8 cellular contexts compared by ENCODE assay signal in genomic region chr2:290090-290722, GRCh38. TPM values are rescaled to one million over a fixed set of nuclear protein-coding genes. Genes with fewer than 3 reads are reported as not detected.
A peak's percentile ranks its signal among the peaks of the same experiment; 100 is the strongest.
DNase-seq lines count a peak whose midpoint lies in the region; ATAC-seq and TF ChIP-seq lines count a peak whose summit lies in the region.

No MANE protein-coding gene starts in this region.

- H3K9me3 ChIP-seq in breast epithelium = no peaks in the 10 kb centered on the region

- peaks cover 0 to 28% of the 10 kb centered on the region in 2 donors for H3K27me3 ChIP-seq in breast epithelium

- intact Hi-C loops in breast epithelium (cut with DNase I; ENCODE audit: low total_unique reads) = no loop called here

- TF ChIP-seq POLR2A in breast epithelium (IDR thresholded peaks at IDR 0.05) = no peak

- peak in 2 of 3 donors; percentile 58 to 64 for TF ChIP-seq CTCF in breast epithelium (IDR thresholded peaks at IDR 0.05)

- no peaks in the 10 kb centered on the region for H3K36me3 ChIP-seq in breast epithelium

- H3K4me1 ChIP-seq in breast epithelium = no peaks in the 10 kb centered on the region

- no peak overlapping the region for H3K27ac ChIP-seq in breast epithelium

- peak overlapping the region; percentile 45 to 68 (median 48) for H3K4me3 ChIP-seq in breast epithelium
- peak overlapping the region; percentile 42 for H3K4me3 ChIP-seq in iPS-11a (ENCODE audit: low read depth, low read length)

- ATAC-seq in HG03442 (IDR thresholded peaks at IDR 0.05; ENCODE audit: unreplicated experiment) = peak; percentile 44
- ATAC-seq in HG02610 (IDR thresholded peaks at IDR 0.05; ENCODE audit: unreplicated experiment) = no peak

- DNase-seq in AG20443 (ENCODE audit: low spot score) = peak; percentile 88
- peak; percentile 19 for DNase-seq in T follicular helper cell (ENCODE audit: low read depth)
- peak; percentile 38 to 76 for DNase-seq in breast epithelium (ENCODE audit: low spot score in 2 of 2)
- DNase-seq in retina = peak; percentile 82
- DNase-seq in NK-92 treated with Interleukin-12 subunit alpha and Interleukin-12 subunit beta, amount 100 ng/mL, for 24 hours (lab: John Stamatoyannopoulos, UW) = no peak

RNA-seq across cellular contexts. Expression of gene ALKAL2, which starts 2.3 kb away (rescaled TPM):
- 10 to 100 TPM; 10.1 to 26.4 (median 16.1) TPM for total RNA-seq in breast epithelium

RNA-seq across cellular contexts. Expression of gene ACP1, which starts 25.5 kb away (rescaled TPM):
- 100 to 1,000 TPM in 1 of 3 donors, 10 to 100 TPM in 2; 84.0 to 109 (median 84.2) TPM for total RNA-seq in breast epithelium

RNA-seq across cellular contexts. Expression of gene SH3YL1, which starts 26.4 kb away (rescaled TPM):
- 100 to 1,000 TPM in 1 of 3 donors, 10 to 100 TPM in 2; 40.5 to 151 (median 81.6) TPM for total RNA-seq in breast epithelium
